In the genomic region with DNA sequence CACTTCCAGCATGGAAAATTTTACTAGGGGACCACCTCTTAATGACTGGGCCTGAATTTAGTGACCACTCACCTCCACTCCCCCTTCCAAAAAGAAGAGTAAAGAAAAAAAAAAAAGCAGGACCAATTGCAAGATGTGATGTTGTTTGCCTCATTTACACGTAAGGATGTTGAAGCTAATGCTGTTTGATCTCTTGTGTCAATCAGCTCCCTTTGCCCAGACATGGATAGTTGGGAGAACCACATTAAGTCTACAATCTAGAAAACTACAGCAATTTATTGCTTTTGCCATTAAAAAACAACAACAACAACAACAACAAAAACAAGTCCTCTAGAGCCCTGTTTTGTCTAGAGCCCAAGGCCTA, we compare ENCODE assay signal across 9 cellular contexts. TPM values are rescaled to one million over a fixed set of nuclear protein-coding genes. Genes with fewer than 3 reads are reported as not detected.
DNase-seq lines count a peak whose midpoint lies in the region; ATAC-seq and TF ChIP-seq lines count a peak whose summit lies in the region.
"Had no signal": no experiment of that assay in that cellular context is flagged by ENCODE, and none has a peak within 500 bp of the region (broad histone marks: within the 10 kb centered on the region; RNA-seq: fewer than 3 reads in every experiment).

No MANE protein-coding gene starts in this region.

- ATAC-seq in heart left ventricle (no peak), Right ventricle myocardium inferior (no peak)
- no peak for ATAC-seq in naive thymus-derived CD8-positive, alpha-beta T cell

- no peak for TF ChIP-seq POLR2A in heart left ventricle (IDR thresholded peaks at IDR 0.05)

- H4K20me1 ChIP-seq in MM.1S (ENCODE audit: insufficient read depth, low read length), result no peaks in the 10 kb centered on the region

- no peaks in the 10 kb centered on the region for H3K79me2 ChIP-seq in MM.1S (ENCODE audit: low read length)

- POLR2A ChIA-PET in naive thymus-derived CD8-positive, alpha-beta T cell (lab: Charles Lee), result interaction anchor here (0.7 kb wide), 1 partner anchor 120 kb away, joined by 3 read pairs; no protein-coding TSS in a partner anchor

- WGBS in heart left ventricle, 4 donors, result 76 to 91% (median 81%) methylated on average over 1 of the region's 1 CpG
- 46% methylated on average over 1 of the region's 1 CpG for WGBS in urinary bladder

- H3K4me1 ChIP-seq in heart left ventricle (peaks cover 0 to 46% (median 24%) of the 10 kb centered on the region in 12 donors), muscle layer of colon (ENCODE audit: insufficient read depth, low read length) (peaks cover 49% of the 10 kb centered on the region), urinary bladder (ENCODE audit: insufficient read depth) (peaks cover 2% of the 10 kb centered on the region), MM.1S (ENCODE audit: low read length) (no peaks in the 10 kb centered on the region)

- intact Hi-C loops in heart left ventricle (cut with DNase I) (no loop called here), Right ventricle myocardium inferior (cut with DNase I) (no loop called here)

- no peaks in the 10 kb centered on the region for H3K9me3 Mint-ChIP-seq in naive thymus-derived CD8-positive, alpha-beta T cell

- no peaks in the 10 kb centered on the region for H3K36me3 Mint-ChIP-seq in naive thymus-derived CD8-positive, alpha-beta T cell
- H3K36me3 Mint-ChIP-seq: naive thymus-derived CD4-positive, alpha-beta T cell had no signal

- no peak overlapping the region for H3K4me3 Mint-ChIP-seq in naive thymus-derived CD8-positive, alpha-beta T cell
- H3K4me3 Mint-ChIP-seq: naive thymus-derived CD4-positive, alpha-beta T cell had no signal

- H2AFZ ChIP-seq in MM.1S (ENCODE audit: low read length), result no peak overlapping the region

- TF ChIP-seq CTCF in heart left ventricle (IDR thresholded peaks at IDR 0.05) (no peak), MM.1S (IDR thresholded peaks at IDR 0.05; ENCODE audit: low read length) (no peak)

- no peak for DNase-seq in heart left ventricle
- no peak for DNase-seq in Right ventricle myocardium inferior (ENCODE audit: missing footprints)
- DNase-seq in HT-29 (ENCODE audit: low spot score), result no peak
- no peak for DNase-seq in MM.1S
- DNase-seq in naive thymus-derived CD8-positive, alpha-beta T cell, result no peak

- H3K27me3 ChIP-seq in heart left ventricle, result no peaks in the 10 kb centered on the region
- H3K27me3 ChIP-seq in muscle layer of colon (ENCODE audit: control insufficient read depth in 1 of 2, insufficient read depth in 2 of 2, low read length in 2 of 2), result no peaks in the 10 kb centered on the region
- H3K27me3 ChIP-seq in MM.1S (replicated peaks; ENCODE audit: insufficient read depth, low read length), result no peaks in the 10 kb centered on the region

- no peaks in the 10 kb centered on the region for H3F3A ChIP-seq in MM.1S (ENCODE audit: insufficient read depth, low read length)

- no peak overlapping the region for H3K27ac Mint-ChIP-seq in naive thymus-derived CD8-positive, alpha-beta T cell

- peaks cover 0 to 11% (median 0%) of the 10 kb centered on the region in 5 donors for H3K27me3 Mint-ChIP-seq in naive thymus-derived CD8-positive, alpha-beta T cell

- H3K27ac ChIP-seq in heart left ventricle, result peak overlapping the region in 11 of 12 donors; percentile 51 to 89 (median 78)
- H3K27ac ChIP-seq in cingulate gyrus (ENCODE audit: low read depth, low read length), result peak overlapping the region; percentile 5
- peak overlapping the region; percentile 77 for H3K27ac ChIP-seq in muscle layer of colon (ENCODE audit: low read depth, low read length)
- peak overlapping the region; percentile 94 for H3K27ac ChIP-seq in urinary bladder (ENCODE audit: low read depth)
- H3K27ac ChIP-seq in MM.1S (ENCODE audit: low read length), result no peak overlapping the region

- H3K36me3 ChIP-seq in heart left ventricle (no peaks in the 10 kb centered on the region), muscle layer of colon (ENCODE audit: insufficient read depth, low read length) (no peaks in the 10 kb centered on the region), urinary bladder (ENCODE audit: insufficient read depth) (no peaks in the 10 kb centered on the region), MM.1S (replicated peaks; ENCODE audit: insufficient read depth, low read length) (no peaks in the 10 kb centered on the region)

- H3K9me3 ChIP-seq in heart left ventricle (no peaks in the 10 kb centered on the region), muscle layer of colon (ENCODE audit: low read length) (no peaks in the 10 kb centered on the region), MM.1S (replicated peaks; ENCODE audit: insufficient read depth, low read length) (no peaks in the 10 kb centered on the region)

- no peaks in the 10 kb centered on the region for H3K4me1 Mint-ChIP-seq in naive thymus-derived CD8-positive, alpha-beta T cell

- H3K4me3 ChIP-seq in heart left ventricle (peak overlapping the region in 2 of 12 donors; percentile 8 to 35), muscle layer of colon (ENCODE audit: low read depth in 1 of 2, low read length in 2 of 2) (no peak overlapping the region), urinary bladder (ENCODE audit: low read depth, low read length) (no peak overlapping the region), MM.1S (ENCODE audit: low read length) (no peak overlapping the region)

- peak overlapping the region; percentile 1 for H3K9ac ChIP-seq in muscle layer of colon (ENCODE audit: low read length)
- H3K9ac ChIP-seq in MM.1S (ENCODE audit: low read length), result no peak overlapping the region

- H3K9me2 ChIP-seq in MM.1S (replicated peaks; ENCODE audit: insufficient read depth, low read length), result no peaks in the 10 kb centered on the region

- H3K4me2 ChIP-seq in MM.1S (ENCODE audit: low read depth, low read length), result no peak overlapping the region

RNA-seq across cellular contexts. Expression of a gene that starts 11.0 kb away (rescaled TPM):
- total RNA-seq in heart left ventricle (100 to 1,000 TPM; 447 to 697 (median 546) TPM), Right ventricle myocardium inferior (865 TPM), urinary bladder (589 TPM)
- polyA plus RNA-seq in heart left ventricle (100 to 1,000 TPM; 473 to 738 TPM), urinary bladder (2,115 TPM)
- total RNA-seq in HT-29 (2014; rRNA removed; shearing (Covaris generic)), result 91.7 and 98.4 TPM in 2 replicates
- 10 to 100 TPM; 28.4 to 31.9 TPM for total RNA-seq in naive thymus-derived CD8-positive, alpha-beta T cell
- 100 to 1,000 TPM in 1 of 3 donors, 10 to 100 TPM in 2; 75.1 to 140 (median 81.6) TPM for polyA plus RNA-seq in naive thymus-derived CD8-positive, alpha-beta T cell

RNA-seq across cellular contexts. Expression of a gene that starts 27.7 kb away (rescaled TPM):
- total RNA-seq in heart left ventricle, result 1 to 10 TPM in 3 of 9 donors, under 1 TPM in 6; 0.13 to 1.4 (median 0.71) TPM
- under 1 TPM; 0.11 to 0.30 TPM for polyA plus RNA-seq in heart left ventricle
- 0.57 TPM for total RNA-seq in Right ventricle myocardium inferior
- total RNA-seq in urinary bladder, result 3.3 TPM
- polyA plus RNA-seq in urinary bladder, result 2.0 TPM
- 0.81 and 1.4 TPM in 2 replicates for total RNA-seq in HT-29 (2014; rRNA removed; shearing (Covaris generic))
- not detected for total RNA-seq in naive thymus-derived CD8-positive, alpha-beta T cell
- polyA plus RNA-seq in naive thymus-derived CD8-positive, alpha-beta T cell, result 1 to 10 TPM in 1 of 3 donors, not detected in 2; 1.8 TPM
- polyA plus RNA-seq: naive thymus-derived CD4-positive, alpha-beta T cell had no signal
